7 cellular contexts compared by ENCODE assay signal in the genomic region with DNA sequence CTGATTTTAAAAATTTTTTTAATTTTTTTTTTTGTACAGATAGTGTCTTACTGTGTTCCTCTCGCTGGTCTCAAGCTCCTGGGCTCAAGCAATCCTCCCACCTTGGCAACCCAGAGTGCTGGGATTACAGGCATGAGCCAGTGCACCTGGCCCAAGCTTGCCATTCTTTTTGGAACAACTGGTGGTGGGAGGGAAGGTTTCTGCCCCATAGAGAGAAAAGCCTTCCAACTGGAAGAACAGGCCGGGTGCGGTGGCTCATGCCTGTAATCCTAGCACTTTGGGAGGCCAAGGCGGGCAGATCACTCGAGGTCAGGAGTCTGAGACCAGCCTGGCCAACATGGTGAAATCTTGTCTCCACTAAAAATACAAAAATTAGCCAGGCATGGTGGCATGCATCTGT. TPM values are rescaled to one million over a fixed set of nuclear protein-coding genes. Genes with fewer than 3 reads are reported as not detected.
DNase-seq lines count a peak whose midpoint lies in the region; ATAC-seq, FAIRE-seq and TF ChIP-seq lines count a peak whose summit lies in the region.
"Not testable (repeated sequence)": the region's sequence is repeated elsewhere in the genome, so short reads cannot be mapped to it uniquely, and the experiment has no call there.
"Had no signal": no experiment of that assay in that cellular context is flagged by ENCODE, and none has a peak within 500 bp of the region (broad histone marks: within the 10 kb centered on the region; RNA-seq: fewer than 3 reads in every experiment).

No MANE protein-coding gene starts in this region.

- H3K4me3 ChIP-seq in HCT116 (replicated peaks in 1 of 2; ENCODE audit: low read depth in 1 of 2, low read length in 2 of 2); keratinocyte (ENCODE audit: control insufficient read depth in 2 of 3, extremely low read depth in 1 of 3, insufficient read depth in 2 of 3, low read depth in 1 of 3, low read length in 3 of 3); smooth muscle cell: not testable (repeated sequence)

- H3K9ac ChIP-seq in HCT116 (ENCODE audit: low read length); keratinocyte (ENCODE audit: control insufficient read depth, extremely low read depth, insufficient read depth, low read length); smooth muscle cell (ENCODE audit: low read depth): not testable (repeated sequence)

- not testable (repeated sequence) for TF ChIP-seq RAD21 in HCT116 (IDR thresholded peaks at IDR 0.05; ENCODE audit: low read depth)

- H3K27me3 ChIP-seq in HCT116 (ENCODE audit: insufficient read depth, low read length); keratinocyte (ENCODE audit: control insufficient read depth, extremely low read depth, insufficient read depth, low read length); smooth muscle cell (ENCODE audit: low read depth): not testable (repeated sequence)

- TF ChIP-seq CTCF in HCT116 (IDR thresholded peaks at IDR 0.05 in 2 of 3, conservative IDR thresholded peaks at IDR 0.05 in 1 of 3; ENCODE audit: borderline replicate concordance in 1 of 3, insufficient read depth in 1 of 3, low read depth in 2 of 3, low read length in 2 of 3); keratinocyte (optimal IDR thresholded peaks at IDR 0.05 in 1 of 3, IDR thresholded peaks at IDR 0.05 in 1 of 3, conservative IDR thresholded peaks at IDR 0.05 in 1 of 3; ENCODE audit: extremely low read depth in 1 of 3, insufficient read depth in 2 of 3, low read length in 3 of 3); smooth muscle cell (IDR thresholded peaks at IDR 0.05; ENCODE audit: borderline replicate concordance, insufficient read depth, poor library complexity, severe bottlenecking): not testable (repeated sequence)

- FAIRE-seq in keratinocyte (lab: Jason Lieb, UNC) = not testable (repeated sequence)

- POLR2A ChIA-PET in HCT116 (lab: Charles Lee) = interaction anchor here (1.7 kb wide), 1 partner anchor 30 kb away, joined by 9 read pairs; a partner anchor contains a TSS

- H3K4me2 ChIP-seq in HCT116 (ENCODE audit: low read length) (peak overlapping the region; percentile 60; the same call in 1 of the 2 replicates), keratinocyte (ENCODE audit: control insufficient read depth, extremely low read depth, insufficient read depth, low read depth, low read length) (peak overlapping the region; percentile 41), smooth muscle cell (peak overlapping the region; percentile 56)

- H3K36me3 ChIP-seq in HCT116 (ENCODE audit: control insufficient read depth in 1 of 2, insufficient read depth in 2 of 2, low read length in 2 of 2); keratinocyte (ENCODE audit: control insufficient read depth in 2 of 2, extremely low read depth in 1 of 2, insufficient read depth in 2 of 2, low read length in 2 of 2); smooth muscle cell (ENCODE audit: low read depth): not testable (repeated sequence)

- H3F3A ChIP-seq in smooth muscle cell (ENCODE audit: low read depth) = not testable (repeated sequence)

- H3K9me3 ChIP-seq in HCT116 (ENCODE audit: control insufficient read depth in 1 of 2, insufficient read depth in 1 of 2, low read depth in 1 of 2, low read length in 2 of 2); keratinocyte (ENCODE audit: control insufficient read depth, low read depth, low read length); smooth muscle cell (replicated peaks; ENCODE audit: low read depth): not testable (repeated sequence)

- not testable (repeated sequence) for H3K9me1 ChIP-seq in keratinocyte (ENCODE audit: control insufficient read depth, extremely low read depth, insufficient read depth, low read length)

- H3K79me2 ChIP-seq in HCT116 (ENCODE audit: insufficient read depth, low read length); keratinocyte (ENCODE audit: control insufficient read depth, insufficient read depth, low read length); smooth muscle cell (ENCODE audit: low read depth): not testable (repeated sequence)

- ATAC-seq in HCT116 = 0 out of 2 replicates have a peak, but pooled peaks have one; percentile 4
- peak; percentile 8; the same call in 1 of the 3 replicates for ATAC-seq in SK-N-SH treated with all-trans-retinoic acid at 6 μM for 48 hours

- CTCF ChIA-PET in HCT116 (lab: Charles Lee) = interaction anchor here (0.7 to 3.9 kb wide), 10 partner anchors 14 to 278 kb away, joined by 3 to 54 read pairs (median 6); a partner anchor contains a TSS

- H4K20me1 ChIP-seq in HCT116 (ENCODE audit: insufficient read depth); keratinocyte (ENCODE audit: control insufficient read depth, extremely low read depth, insufficient read depth, low read length); smooth muscle cell (ENCODE audit: low read depth): not testable (repeated sequence)

- not testable (repeated sequence) for DNase-seq in HCT116 (ENCODE audit: low read depth, low spot score); keratinocyte (ENCODE audit: low read depth, low spot score); smooth muscle cell (lab: John Stamatoyannopoulos, UW; ENCODE audit: unreplicated experiment)

- H3K4me1 ChIP-seq in HCT116 (ENCODE audit: control insufficient read depth in 1 of 2, insufficient read depth in 2 of 2, low read length in 2 of 2) = peaks cover 0 to 18% of the 10 kb centered on the region in 2 experiments; a peak in 2 of 4 replicates
- not testable (repeated sequence) for H3K4me1 ChIP-seq in keratinocyte (ENCODE audit: control insufficient read depth, extremely low read depth, insufficient read depth, low read length); smooth muscle cell (ENCODE audit: low read depth)

- H3K9me2 ChIP-seq in HCT116 (ENCODE audit: insufficient read depth) = not testable (repeated sequence)

- RAD21 ChIA-PET in HCT116 (lab: Charles Lee; ENCODE audit: low non-redundant PET in 1 of 2, low total read pairs in 2 of 2, uncharacterized antibody in 2 of 2, unreplicated experiment in 2 of 2) = interaction anchor here (0.9 to 1.9 kb wide), 2 partner anchors 29 to 30 kb away, joined by 7 to 8 read pairs; a partner anchor contains a TSS

- not testable (repeated sequence) for H2AFZ ChIP-seq in HCT116 (ENCODE audit: low read depth, low read length, poor library complexity, severe bottlenecking); keratinocyte (ENCODE audit: control insufficient read depth, low read length); smooth muscle cell (ENCODE audit: low read depth)

- BruUV-seq in HCT116 (replicated peaks; lab: Mats Ljungman, UMichigan) = not testable (repeated sequence)

- intact Hi-C loops in HCT116 (cut with micrococcal nuclease) = loop anchor here (1.0 kb wide), 1 partner anchor 29 kb away; no protein-coding TSS in a partner anchor

- dilution Hi-C loops in keratinocyte (cut with MboI; ENCODE audit: extremely low pct_ligation_motif_present, low sequenced_read_pairs) = not testable (repeated sequence)

- H3K27ac ChIP-seq in HCT116 (ENCODE audit: low read depth, low read length); keratinocyte (ENCODE audit: control insufficient read depth, insufficient read depth, low read length): not testable (repeated sequence)
- peak overlapping the region; percentile 36 for H3K27ac ChIP-seq in smooth muscle cell (ENCODE audit: low read depth)

- WGBS in smooth muscle cell (ENCODE audit: low lambda C conversion rate) = 82% methylated on average over 5 of the region's 5 CpGs

- not testable (repeated sequence) for TF ChIP-seq POLR2A in HCT116 (IDR thresholded peaks at IDR 0.05; ENCODE audit: borderline replicate concordance, extremely low read depth, insufficient read depth, insufficient read length)

RNA-seq across cellular contexts. Expression of a gene that starts 6.9 kb away (rescaled TPM):
- total RNA-seq in HCT116 (2021; ENCODE audit: unreplicated experiment) = 56.8 TPM
- 28.1 and 28.5 TPM in 2 replicates for polyA plus RNA-seq in HCT116 (2012)
- 10.1 to 16.5 TPM (median 12.5 TPM) in 3 replicates for polyA plus RNA-seq in keratinocyte
- polyA plus RNA-seq in keratinocyte (2011; ENCODE audit: low read depth) = 1.7 TPM
- 8.1 and 11.8 TPM in 2 replicates for polyA plus RNA-seq in keratinocyte (2011; cell fraction: cytosol; rRNA removed)
- polyA plus RNA-seq in keratinocyte (2011; cell fraction: nucleus; rRNA removed) = 35.8 and 51.3 TPM in 2 replicates
- 12.3 and 20.4 TPM in 2 replicates for polyA plus RNA-seq in keratinocyte (2012; ENCODE audit: low replicate concordance)
- polyA minus RNA-seq in keratinocyte = 16.9 to 29.0 TPM (median 27.1 TPM) in 3 replicates
- 24.7 TPM for polyA minus RNA-seq in keratinocyte (2011; cell fraction: cytosol; rRNA and poly(A)+ RNA removed)
- polyA minus RNA-seq in keratinocyte (2011; cell fraction: nucleus; rRNA and poly(A)+ RNA removed) = 28.9 and 30.2 TPM in 2 replicates
- 14.9 and 16.1 TPM in 2 replicates for total RNA-seq in smooth muscle cell
- polyA plus RNA-seq in smooth muscle cell = 57.6 and 96.4 TPM in 2 replicates

RNA-seq across cellular contexts. Expression of a gene that starts 15.6 kb away (rescaled TPM):
- total RNA-seq in HCT116 (2021; ENCODE audit: unreplicated experiment) = 0.57 TPM
- polyA plus RNA-seq in HCT116 (2012) = not detected in 2 replicates
- polyA plus RNA-seq in keratinocyte = not detected in 3 replicates
- not detected for polyA plus RNA-seq in keratinocyte (2011; ENCODE audit: low read depth)
- polyA plus RNA-seq in keratinocyte (2011; cell fraction: cytosol; rRNA removed) = not detected in 2 replicates
- polyA plus RNA-seq in keratinocyte (2011; cell fraction: nucleus; rRNA removed) = 0.05 and 0.17 TPM in 2 replicates
- polyA plus RNA-seq in keratinocyte (2012; ENCODE audit: low replicate concordance) = 0.08 TPM in 1 of 2 replicates, not detected in the other
- 0.16 TPM in 1 of 3 replicates, not detected in the others for polyA minus RNA-seq in keratinocyte
- polyA minus RNA-seq in keratinocyte (2011; cell fraction: cytosol; rRNA and poly(A)+ RNA removed) = not detected
- 0.32 TPM in 1 of 2 replicates, not detected in the other for polyA minus RNA-seq in keratinocyte (2011; cell fraction: nucleus; rRNA and poly(A)+ RNA removed)
- 0.22 TPM in 1 of 2 replicates, not detected in the other for total RNA-seq in smooth muscle cell
- 0.15 TPM in 1 of 2 replicates, not detected in the other for polyA plus RNA-seq in smooth muscle cell
- total RNA-seq: lower leg skin, urinary bladder had no signal
- polyA plus RNA-seq: BJ, urinary bladder had no signal

RNA-seq across cellular contexts. Expression of a gene that starts 17.2 kb away (rescaled TPM):
- 52.5 TPM for total RNA-seq in HCT116 (2021; ENCODE audit: unreplicated experiment)
- polyA plus RNA-seq in HCT116 (2012) = 38.1 and 47.9 TPM in 2 replicates
- polyA plus RNA-seq in keratinocyte = 7.0 to 12.8 TPM (median 8.1 TPM) in 3 replicates
- 15.4 TPM for polyA plus RNA-seq in keratinocyte (2011; ENCODE audit: low read depth)
- polyA plus RNA-seq in keratinocyte (2011; cell fraction: cytosol; rRNA removed) = 2.8 and 7.2 TPM in 2 replicates
- 76.2 and 104 TPM in 2 replicates for polyA plus RNA-seq in keratinocyte (2011; cell fraction: nucleus; rRNA removed)
- 13.2 and 17.9 TPM in 2 replicates for polyA plus RNA-seq in keratinocyte (2012; ENCODE audit: low replicate concordance)
- 7.1 to 11.4 TPM (median 9.1 TPM) in 3 replicates for polyA minus RNA-seq in keratinocyte
- 3.3 TPM for polyA minus RNA-seq in keratinocyte (2011; cell fraction: cytosol; rRNA and poly(A)+ RNA removed)
- 12.0 and 16.4 TPM in 2 replicates for polyA minus RNA-seq in keratinocyte (2011; cell fraction: nucleus; rRNA and poly(A)+ RNA removed)
- total RNA-seq in smooth muscle cell = 19.2 and 23.6 TPM in 2 replicates
- polyA plus RNA-seq in smooth muscle cell = 32.7 and 47.7 TPM in 2 replicates

RNA-seq across cellular contexts. Expression of a gene that starts 30.5 kb away (rescaled TPM):
- 18.3 TPM for total RNA-seq in HCT116 (2021; ENCODE audit: unreplicated experiment)
- polyA plus RNA-seq in HCT116 (2012) = 9.5 and 11.1 TPM in 2 replicates
- 1.3 to 2.2 TPM (median 2.0 TPM) in 3 replicates for polyA plus RNA-seq in keratinocyte
- 0.45 TPM for polyA plus RNA-seq in keratinocyte (2011; ENCODE audit: low read depth)
- polyA plus RNA-seq in keratinocyte (2011; cell fraction: cytosol; rRNA removed) = 1.5 and 3.0 TPM in 2 replicates
- polyA plus RNA-seq in keratinocyte (2011; cell fraction: nucleus; rRNA removed) = 4.5 and 5.8 TPM in 2 replicates
- polyA plus RNA-seq in keratinocyte (2012; ENCODE audit: low replicate concordance) = 1.8 and 2.2 TPM in 2 replicates
- polyA minus RNA-seq in keratinocyte = 1.1 to 5.1 TPM (median 2.8 TPM) in 3 replicates
- 6.1 TPM for polyA minus RNA-seq in keratinocyte (2011; cell fraction: cytosol; rRNA and poly(A)+ RNA removed)
- polyA minus RNA-seq in keratinocyte (2011; cell fraction: nucleus; rRNA and poly(A)+ RNA removed) = 1.9 and 3.8 TPM in 2 replicates
- total RNA-seq in smooth muscle cell = 10.2 and 15.3 TPM in 2 replicates
- 16.0 and 19.7 TPM in 2 replicates for polyA plus RNA-seq in smooth muscle cell
